16 cellular contexts compared by ENCODE assay signal in the genomic region with DNA sequence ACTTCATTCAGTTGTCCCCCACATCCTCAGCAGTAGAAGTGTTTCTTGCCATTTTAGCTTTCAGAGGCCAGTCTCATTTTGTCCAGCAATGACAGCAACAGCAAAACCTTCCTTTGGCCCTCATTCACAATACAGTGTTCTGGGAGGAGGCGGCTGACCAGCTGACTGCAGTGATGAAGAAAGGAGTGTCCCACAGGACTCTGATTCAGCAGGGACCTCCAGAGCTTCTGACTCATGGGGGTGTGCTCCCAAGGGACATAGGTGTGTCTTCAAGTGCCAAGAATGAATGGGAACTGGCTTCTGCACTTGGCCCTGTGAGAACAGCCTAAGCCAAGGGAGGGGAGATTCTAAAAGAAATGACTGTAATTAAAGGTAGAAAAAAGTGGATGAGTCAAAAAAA.
A peak's percentile ranks its signal among the peaks of the same experiment; 100 is the strongest.
DNase-seq lines count a peak whose midpoint lies in the region; ATAC-seq and TF ChIP-seq lines count a peak whose summit lies in the region.
"Had no signal": no experiment of that assay in that cellular context is flagged by ENCODE, and none has a peak within 500 bp of the region (broad histone marks: within the 10 kb centered on the region; RNA-seq: fewer than 3 reads in every experiment).

No MANE protein-coding gene starts in this region.

- H3K27ac Mint-ChIP-seq in chondrocyte (ENCODE audit: unreplicated experiment), result peak overlapping the region; percentile 45
- no peak overlapping the region for H3K27ac Mint-ChIP-seq in T-helper 17 cell
- H3K27ac Mint-ChIP-seq: activated T-cell treated with anti-CD3 and anti-CD28 coated beads, Interleukin-2, amount 50 U/mL, for 24 hours had no signal

- H3K36me3 Mint-ChIP-seq in chondrocyte (ENCODE audit: low read depth) (no peaks in the 10 kb centered on the region), T-helper 17 cell (ENCODE audit: low read depth) (peaks cover 7% of the 10 kb centered on the region)
- H3K36me3 Mint-ChIP-seq: brain had no signal

- H3K9me3 Mint-ChIP-seq in chondrocyte (ENCODE audit: low read depth), result no peaks in the 10 kb centered on the region
- H3K9me3 Mint-ChIP-seq: activated T-cell treated with anti-CD3 and anti-CD28 coated beads, Interleukin-2, amount 50 U/mL, for 24 hours had no signal

- ATAC-seq in left colon, result peak; percentile 79
- no peak for ATAC-seq in T-helper 17 cell
- ATAC-seq in HG03571 (IDR thresholded peaks at IDR 0.05; ENCODE audit: unreplicated experiment), result no peak
- ATAC-seq: Right ventricle myocardium inferior had no signal

- no peaks in the 10 kb centered on the region for H3K9me3 ChIP-seq in T-helper 17 cell (ENCODE audit: control insufficient read depth, low read length, poor library complexity, severe bottlenecking)
- H3K9me3 ChIP-seq: esophagus squamous epithelium, spleen had no signal

- no peak overlapping the region for H3K4me3 Mint-ChIP-seq in chondrocyte (ENCODE audit: unreplicated experiment)
- H3K4me3 Mint-ChIP-seq in T-helper 17 cell, result no peak overlapping the region
- H3K4me3 Mint-ChIP-seq: activated T-cell treated with anti-CD3 and anti-CD28 coated beads, Interleukin-2, amount 50 U/mL, for 24 hours; brain had no signal

- DNase-seq in AG09309 (ENCODE audit: low read depth) (peak; percentile 55), LoVo (ENCODE audit: low spot score) (peak; percentile 87), chondrocyte (ENCODE audit: low spot score) (no peak), left colon (no peak), T-helper 17 cell (no peak), GDM1 (lab: John Stamatoyannopoulos, UW) (no peak)
- no peak for DNase-seq in stimulated activated CD4-positive, alpha-beta T cell treated with anti-CD3 and anti-CD28 coated beads, Interleukin-4, amount 100 ng/mL, for 24 hours
- DNase-seq: activated T-cell treated with anti-CD3 and anti-CD28 coated beads, Interleukin-2, amount 50 U/mL, for 24 hours; esophagus squamous epithelium; NCI-H1092 treated with DMSO at 0.1 percent for 48 hours; NCI-H510A treated with DMSO at 0.1 percent for 48 hours; spleen; WERI-Rb-1 had no signal

- peaks cover 45% of the 10 kb centered on the region for H3K4me1 Mint-ChIP-seq in chondrocyte (ENCODE audit: low read depth)
- peaks cover 7% of the 10 kb centered on the region for H3K4me1 Mint-ChIP-seq in T-helper 17 cell

- TF ChIP-seq CTCF in AG09309 (IDR thresholded peaks at IDR 0.05; ENCODE audit: control insufficient read depth, insufficient read depth, low read depth, low read length, missing control alignments) (no peak), chondrocyte (IDR thresholded peaks at IDR 0.05) (no peak)

- intact Hi-C loops in left colon (cut with DNase I, micrococcal nuclease), result no loop called here

- H3K27me3 Mint-ChIP-seq in chondrocyte (ENCODE audit: low read depth), result no peaks in the 10 kb centered on the region
- H3K27me3 Mint-ChIP-seq in T-helper 17 cell, result peaks cover 20% of the 10 kb centered on the region
- H3K27me3 Mint-ChIP-seq: activated T-cell treated with anti-CD3 and anti-CD28 coated beads, Interleukin-2, amount 50 U/mL, for 24 hours; brain had no signal

- no peak overlapping the region for H3K4me3 ChIP-seq in AG09309 (ENCODE audit: control insufficient read depth, low read depth, low read length)
- H3K4me3 ChIP-seq: esophagus squamous epithelium, spleen had no signal

Comparison
In these comparisons a context has a peak if more than half of its experiments do, and no peak if none do; other contexts are left out.
1. DNase-seq: peak in AG09309 (single experiment) and LoVo (single experiment); none in chondrocyte (single experiment), left colon (0 of 2), T-helper 17 cell (0 of 3), GDM1 (single experiment) and stimulated activated CD4-positive, alpha-beta T cell treated with anti-CD3 and anti-CD28 coated beads, Interleukin-4, amount 100 ng/mL, for 24 hours (single experiment).